13 cellular contexts compared by ENCODE assay signal in the genomic region with DNA sequence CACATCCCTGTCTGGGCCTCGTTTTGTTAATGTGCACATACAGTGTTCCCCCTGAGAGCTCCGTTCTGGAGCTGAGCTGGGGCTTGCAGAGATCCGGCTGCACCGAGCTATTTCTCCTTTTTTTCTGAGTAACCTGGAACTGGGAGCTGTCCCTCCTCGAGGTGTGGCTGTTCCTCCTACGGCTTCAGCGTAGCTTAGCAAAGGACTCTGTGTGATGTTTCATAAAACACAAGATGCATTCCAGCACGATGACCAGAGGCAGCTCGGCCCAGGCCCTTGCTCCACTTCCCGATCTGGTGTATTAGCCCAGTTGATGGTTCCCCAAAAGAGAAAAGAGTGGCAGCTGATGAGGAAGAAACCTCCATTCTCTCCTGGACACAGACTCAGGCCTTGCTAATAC.
"Had no signal": no experiment of that assay in that cellular context is flagged by ENCODE, and none has a peak within 500 bp of the region (broad histone marks: within the 10 kb centered on the region; RNA-seq: fewer than 3 reads in every experiment).

No MANE protein-coding gene starts in this region.

- DNase-seq: activated CD4-positive, alpha-beta T cell treated with anti-CD3 and anti-CD28 coated beads for 36 hours; activated effector memory CD4-positive, alpha-beta T cell treated with Interleukin-2 at 50 U/mL for 16 hours; colonic mucosa; erythroblast; hippocampal formation; kidney glomerular epithelial cell; natural killer cell; right cardiac atrium; T-helper 1 cell; WERI-Rb-1 had no signal

- H3K27ac ChIP-seq: colonic mucosa, upper lobe of left lung, WERI-Rb-1 had no signal

- H3K4me1 ChIP-seq: colonic mucosa had no signal

- H3K27me3 ChIP-seq: colonic mucosa, upper lobe of left lung had no signal

- H3K9me3 ChIP-seq: colonic mucosa, upper lobe of left lung had no signal

- H3K36me3 ChIP-seq: colonic mucosa, upper lobe of left lung, WERI-Rb-1 had no signal

- ATAC-seq: activated CD4-positive, alpha-beta T cell treated with anti-CD3 and anti-CD28 coated beads for 36 hours; natural killer cell; right cardiac atrium; stimulated activated effector memory CD8-positive, alpha-beta T cell treated with anti-CD3 and anti-CD28 coated beads, Interleukin-12 subunit alpha, Interleukin-12 subunit beta, amount 100 ng/mL, for 72 hours had no signal

- H3K4me3 ChIP-seq: colonic mucosa, lung, upper lobe of left lung had no signal
